In the genomic region with DNA sequence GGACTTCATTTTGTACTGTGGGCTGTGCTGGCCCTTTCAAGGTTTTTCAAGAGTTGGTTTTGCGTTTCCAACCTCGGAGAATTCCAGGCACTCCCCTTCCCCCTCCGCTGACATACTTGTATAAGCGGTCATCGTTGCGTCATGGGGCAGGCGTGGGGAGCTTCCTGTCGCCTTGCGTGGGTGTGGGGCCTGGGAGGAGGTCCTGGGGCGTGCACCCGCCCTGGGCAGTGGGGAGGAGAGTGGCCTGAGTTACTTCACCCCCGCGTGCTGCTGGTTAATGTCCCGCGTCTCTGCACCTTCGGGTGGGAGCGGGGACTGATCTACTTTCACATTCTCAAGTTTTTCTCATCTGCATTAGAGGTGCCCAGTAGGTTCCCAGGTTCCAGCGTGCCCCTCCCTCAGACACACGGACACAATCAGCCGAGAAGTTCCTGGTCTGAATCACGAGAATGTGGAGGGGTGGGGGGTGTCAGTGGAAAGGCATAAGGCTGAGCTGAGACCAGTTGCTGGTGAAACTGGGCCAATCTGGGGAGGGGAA, we compare ENCODE assay signal across 1 cellular context.
A peak's percentile ranks its signal among the peaks of the same experiment; 100 is the strongest.
TF ChIP-seq lines count a peak whose summit lies in the region.

No MANE protein-coding gene starts in this region.

TF ChIP-seq in H1, 55 proteins besides CTCF, POLR2A, EP300 and RAD21:
- TF ChIP-seq, protein P1, sequence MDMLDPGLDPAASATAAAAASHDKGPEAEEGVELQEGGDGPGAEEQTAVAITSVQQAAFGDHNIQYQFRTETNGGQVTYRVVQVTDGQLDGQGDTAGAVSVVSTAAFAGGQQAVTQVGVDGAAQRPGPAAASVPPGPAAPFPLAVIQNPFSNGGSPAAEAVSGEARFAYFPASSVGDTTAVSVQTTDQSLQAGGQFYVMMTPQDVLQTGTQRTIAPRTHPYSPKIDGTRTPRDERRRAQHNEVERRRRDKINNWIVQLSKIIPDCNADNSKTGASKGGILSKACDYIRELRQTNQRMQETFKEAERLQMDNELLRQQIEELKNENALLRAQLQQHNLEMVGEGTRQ (IDR thresholded peaks at IDR 0.05; ENCODE audit: low read length) = no peak
- peak; percentile 56 for TF ChIP-seq SAP30 (IDR thresholded peaks at IDR 0.05; ENCODE audit: insufficient read depth, insufficient replicate concordance, low read length)
- TF ChIP-seq RNF2 (IDR thresholded peaks at IDR 0.05; ENCODE audit: borderline replicate concordance, low read depth, low read length, missing control alignments, poor library complexity, severe bottlenecking) = no peak
- TF ChIP-seq HDAC2 (IDR thresholded peaks at IDR 0.05; ENCODE audit: borderline replicate concordance in 1 of 2, low read depth in 2 of 2, low read length in 2 of 2) = no peak
- no peak for TF ChIP-seq KDM4A (IDR thresholded peaks at IDR 0.05; ENCODE audit: low read depth, low read length, severe bottlenecking)
- no peak for TF ChIP-seq CHD2 (IDR thresholded peaks at IDR 0.05; ENCODE audit: low read length)
- TF ChIP-seq CREB1 (IDR thresholded peaks at IDR 0.05) = peak; percentile 41; the same call in 1 of the 2 replicates
- no peak for TF ChIP-seq RBBP5 (IDR thresholded peaks at IDR 0.05; ENCODE audit: borderline replicate concordance, low read depth, low read length)
- TF ChIP-seq RXRA (IDR thresholded peaks at IDR 0.05; ENCODE audit: insufficient read depth, low read depth, low read length) = no peak
- TF ChIP-seq TAF1 (IDR thresholded peaks at IDR 0.05; ENCODE audit: low read depth, low read length) = no peak; the same call in 1 of the 2 replicates
- TF ChIP-seq, protein P2, sequence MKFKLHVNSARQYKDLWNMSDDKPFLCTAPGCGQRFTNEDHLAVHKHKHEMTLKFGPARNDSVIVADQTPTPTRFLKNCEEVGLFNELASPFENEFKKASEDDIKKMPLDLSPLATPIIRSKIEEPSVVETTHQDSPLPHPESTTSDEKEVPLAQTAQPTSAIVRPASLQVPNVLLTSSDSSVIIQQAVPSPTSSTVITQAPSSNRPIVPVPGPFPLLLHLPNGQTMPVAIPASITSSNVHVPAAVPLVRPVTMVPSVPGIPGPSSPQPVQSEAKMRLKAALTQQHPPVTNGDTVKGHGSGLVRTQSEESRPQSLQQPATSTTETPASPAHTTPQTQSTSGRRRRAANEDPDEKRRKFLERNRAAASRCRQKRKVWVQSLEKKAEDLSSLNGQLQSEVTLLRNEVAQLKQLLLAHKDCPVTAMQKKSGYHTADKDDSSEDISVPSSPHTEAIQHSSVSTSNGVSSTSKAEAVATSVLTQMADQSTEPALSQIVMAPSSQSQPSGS (IDR thresholded peaks at IDR 0.05; ENCODE audit: low read length) = peak; percentile 68
- TF ChIP-seq GTF2F1 (IDR thresholded peaks at IDR 0.05; ENCODE audit: borderline replicate concordance, low read depth, low read length) = no peak
- TF ChIP-seq SRF (IDR thresholded peaks at IDR 0.05; ENCODE audit: low read depth, low read length) = no peak
- no peak for TF ChIP-seq CHD1 (IDR thresholded peaks at IDR 0.05; ENCODE audit: low read depth, low read length)
- TF ChIP-seq, protein P3, sequence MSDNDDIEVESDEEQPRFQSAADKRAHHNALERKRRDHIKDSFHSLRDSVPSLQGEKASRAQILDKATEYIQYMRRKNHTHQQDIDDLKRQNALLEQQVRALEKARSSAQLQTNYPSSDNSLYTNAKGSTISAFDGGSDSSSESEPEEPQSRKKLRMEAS (IDR thresholded peaks at IDR 0.05) = no peak
- TF ChIP-seq, protein P4, sequence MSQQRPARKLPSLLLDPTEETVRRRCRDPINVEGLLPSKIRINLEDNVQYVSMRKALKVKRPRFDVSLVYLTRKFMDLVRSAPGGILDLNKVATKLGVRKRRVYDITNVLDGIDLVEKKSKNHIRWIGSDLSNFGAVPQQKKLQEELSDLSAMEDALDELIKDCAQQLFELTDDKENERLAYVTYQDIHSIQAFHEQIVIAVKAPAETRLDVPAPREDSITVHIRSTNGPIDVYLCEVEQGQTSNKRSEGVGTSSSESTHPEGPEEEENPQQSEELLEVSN (IDR thresholded peaks at IDR 0.05) = no peak
- TF ChIP-seq NANOG (IDR thresholded peaks at IDR 0.05; ENCODE audit: insufficient read depth, low read depth, low read length, poor library complexity, severe bottlenecking) = no peak
- TF ChIP-seq KDM5A (IDR thresholded peaks at IDR 0.05; ENCODE audit: low read length) = no peak
- TF ChIP-seq NRF1 (IDR thresholded peaks at IDR 0.05; ENCODE audit: low read depth, low read length) = no peak
- peak; percentile 70 for TF ChIP-seq POLR2AphosphoS5 (IDR thresholded peaks at IDR 0.05; ENCODE audit: low read depth, low read length)
- no peak for TF ChIP-seq POU5F1 (IDR thresholded peaks at IDR 0.05; ENCODE audit: low read depth, low read length)
- no peak for TF ChIP-seq SP1 (IDR thresholded peaks at IDR 0.05; ENCODE audit: low read depth, low read length)
- no peak for TF ChIP-seq TCF12 (IDR thresholded peaks at IDR 0.05; ENCODE audit: low read depth, low read length)
- TF ChIP-seq EZH2 (IDR thresholded peaks at IDR 0.05; ENCODE audit: low read depth, low read length, severe bottlenecking) = no peak
- no peak for TF ChIP-seq HDAC6 (IDR thresholded peaks at IDR 0.05; ENCODE audit: low read depth, low read length)
- no peak for TF ChIP-seq GABPA (IDR thresholded peaks at IDR 0.05; ENCODE audit: borderline replicate concordance, insufficient read depth, low read length)
- no peak for TF ChIP-seq RFX5 (IDR thresholded peaks at IDR 0.05; ENCODE audit: borderline replicate concordance, low read depth, low read length)
- TF ChIP-seq ASH2L (IDR thresholded peaks at IDR 0.05; ENCODE audit: low read length) = no peak
- TF ChIP-seq MAFK (IDR thresholded peaks at IDR 0.05; ENCODE audit: low read depth, low read length) = no peak
- TF ChIP-seq SIRT6 (IDR thresholded peaks at IDR 0.05; ENCODE audit: low read length) = no peak
- no peak for TF ChIP-seq TBP (IDR thresholded peaks at IDR 0.05; ENCODE audit: low read depth, low read length)
- peak; percentile 15 to 53; a peak in 3 of 4 replicates for TF ChIP-seq SIN3A (conservative IDR thresholded peaks at IDR 0.05 in 1 of 2, IDR thresholded peaks at IDR 0.05 in 1 of 2; ENCODE audit: low read depth in 1 of 2, low read length in 2 of 2)
- peak; percentile 29; the same call in 1 of the 2 replicates for TF ChIP-seq CEBPB (IDR thresholded peaks at IDR 0.05; ENCODE audit: low read depth, low read length)
- no peak for TF ChIP-seq YY1 (IDR thresholded peaks at IDR 0.05; ENCODE audit: low read depth, low read length)
- TF ChIP-seq KDM1A (IDR thresholded peaks at IDR 0.05; ENCODE audit: borderline replicate concordance, low read length) = no peak
- TF ChIP-seq FOSL1 (IDR thresholded peaks at IDR 0.05; ENCODE audit: insufficient read depth, low read depth, low read length) = no peak
- TF ChIP-seq ZNF274 (IDR thresholded peaks at IDR 0.05; ENCODE audit: borderline replicate concordance, extremely low read depth, low read length) = no peak
- peak; percentile 60 for TF ChIP-seq TAF7 (optimal IDR thresholded peaks at IDR 0.05; ENCODE audit: borderline replicate concordance, low read depth, low read length)
- TF ChIP-seq CBX8 (IDR thresholded peaks at IDR 0.05; ENCODE audit: borderline replicate concordance, low read depth, low read length) = no peak
- TF ChIP-seq, protein P5, sequence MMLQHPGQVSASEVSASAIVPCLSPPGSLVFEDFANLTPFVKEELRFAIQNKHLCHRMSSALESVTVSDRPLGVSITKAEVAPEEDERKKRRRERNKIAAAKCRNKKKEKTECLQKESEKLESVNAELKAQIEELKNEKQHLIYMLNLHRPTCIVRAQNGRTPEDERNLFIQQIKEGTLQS (IDR thresholded peaks at IDR 0.05; ENCODE audit: insufficient read depth, low read depth, low read length) = no peak
- TF ChIP-seq CTBP2 (IDR thresholded peaks at IDR 0.05; ENCODE audit: borderline replicate concordance, insufficient read depth, insufficient read length, low read length) = peak; percentile 14
- no peak for TF ChIP-seq CBX5 (IDR thresholded peaks at IDR 0.05; ENCODE audit: low read depth, low read length)
- TF ChIP-seq, protein P6, sequence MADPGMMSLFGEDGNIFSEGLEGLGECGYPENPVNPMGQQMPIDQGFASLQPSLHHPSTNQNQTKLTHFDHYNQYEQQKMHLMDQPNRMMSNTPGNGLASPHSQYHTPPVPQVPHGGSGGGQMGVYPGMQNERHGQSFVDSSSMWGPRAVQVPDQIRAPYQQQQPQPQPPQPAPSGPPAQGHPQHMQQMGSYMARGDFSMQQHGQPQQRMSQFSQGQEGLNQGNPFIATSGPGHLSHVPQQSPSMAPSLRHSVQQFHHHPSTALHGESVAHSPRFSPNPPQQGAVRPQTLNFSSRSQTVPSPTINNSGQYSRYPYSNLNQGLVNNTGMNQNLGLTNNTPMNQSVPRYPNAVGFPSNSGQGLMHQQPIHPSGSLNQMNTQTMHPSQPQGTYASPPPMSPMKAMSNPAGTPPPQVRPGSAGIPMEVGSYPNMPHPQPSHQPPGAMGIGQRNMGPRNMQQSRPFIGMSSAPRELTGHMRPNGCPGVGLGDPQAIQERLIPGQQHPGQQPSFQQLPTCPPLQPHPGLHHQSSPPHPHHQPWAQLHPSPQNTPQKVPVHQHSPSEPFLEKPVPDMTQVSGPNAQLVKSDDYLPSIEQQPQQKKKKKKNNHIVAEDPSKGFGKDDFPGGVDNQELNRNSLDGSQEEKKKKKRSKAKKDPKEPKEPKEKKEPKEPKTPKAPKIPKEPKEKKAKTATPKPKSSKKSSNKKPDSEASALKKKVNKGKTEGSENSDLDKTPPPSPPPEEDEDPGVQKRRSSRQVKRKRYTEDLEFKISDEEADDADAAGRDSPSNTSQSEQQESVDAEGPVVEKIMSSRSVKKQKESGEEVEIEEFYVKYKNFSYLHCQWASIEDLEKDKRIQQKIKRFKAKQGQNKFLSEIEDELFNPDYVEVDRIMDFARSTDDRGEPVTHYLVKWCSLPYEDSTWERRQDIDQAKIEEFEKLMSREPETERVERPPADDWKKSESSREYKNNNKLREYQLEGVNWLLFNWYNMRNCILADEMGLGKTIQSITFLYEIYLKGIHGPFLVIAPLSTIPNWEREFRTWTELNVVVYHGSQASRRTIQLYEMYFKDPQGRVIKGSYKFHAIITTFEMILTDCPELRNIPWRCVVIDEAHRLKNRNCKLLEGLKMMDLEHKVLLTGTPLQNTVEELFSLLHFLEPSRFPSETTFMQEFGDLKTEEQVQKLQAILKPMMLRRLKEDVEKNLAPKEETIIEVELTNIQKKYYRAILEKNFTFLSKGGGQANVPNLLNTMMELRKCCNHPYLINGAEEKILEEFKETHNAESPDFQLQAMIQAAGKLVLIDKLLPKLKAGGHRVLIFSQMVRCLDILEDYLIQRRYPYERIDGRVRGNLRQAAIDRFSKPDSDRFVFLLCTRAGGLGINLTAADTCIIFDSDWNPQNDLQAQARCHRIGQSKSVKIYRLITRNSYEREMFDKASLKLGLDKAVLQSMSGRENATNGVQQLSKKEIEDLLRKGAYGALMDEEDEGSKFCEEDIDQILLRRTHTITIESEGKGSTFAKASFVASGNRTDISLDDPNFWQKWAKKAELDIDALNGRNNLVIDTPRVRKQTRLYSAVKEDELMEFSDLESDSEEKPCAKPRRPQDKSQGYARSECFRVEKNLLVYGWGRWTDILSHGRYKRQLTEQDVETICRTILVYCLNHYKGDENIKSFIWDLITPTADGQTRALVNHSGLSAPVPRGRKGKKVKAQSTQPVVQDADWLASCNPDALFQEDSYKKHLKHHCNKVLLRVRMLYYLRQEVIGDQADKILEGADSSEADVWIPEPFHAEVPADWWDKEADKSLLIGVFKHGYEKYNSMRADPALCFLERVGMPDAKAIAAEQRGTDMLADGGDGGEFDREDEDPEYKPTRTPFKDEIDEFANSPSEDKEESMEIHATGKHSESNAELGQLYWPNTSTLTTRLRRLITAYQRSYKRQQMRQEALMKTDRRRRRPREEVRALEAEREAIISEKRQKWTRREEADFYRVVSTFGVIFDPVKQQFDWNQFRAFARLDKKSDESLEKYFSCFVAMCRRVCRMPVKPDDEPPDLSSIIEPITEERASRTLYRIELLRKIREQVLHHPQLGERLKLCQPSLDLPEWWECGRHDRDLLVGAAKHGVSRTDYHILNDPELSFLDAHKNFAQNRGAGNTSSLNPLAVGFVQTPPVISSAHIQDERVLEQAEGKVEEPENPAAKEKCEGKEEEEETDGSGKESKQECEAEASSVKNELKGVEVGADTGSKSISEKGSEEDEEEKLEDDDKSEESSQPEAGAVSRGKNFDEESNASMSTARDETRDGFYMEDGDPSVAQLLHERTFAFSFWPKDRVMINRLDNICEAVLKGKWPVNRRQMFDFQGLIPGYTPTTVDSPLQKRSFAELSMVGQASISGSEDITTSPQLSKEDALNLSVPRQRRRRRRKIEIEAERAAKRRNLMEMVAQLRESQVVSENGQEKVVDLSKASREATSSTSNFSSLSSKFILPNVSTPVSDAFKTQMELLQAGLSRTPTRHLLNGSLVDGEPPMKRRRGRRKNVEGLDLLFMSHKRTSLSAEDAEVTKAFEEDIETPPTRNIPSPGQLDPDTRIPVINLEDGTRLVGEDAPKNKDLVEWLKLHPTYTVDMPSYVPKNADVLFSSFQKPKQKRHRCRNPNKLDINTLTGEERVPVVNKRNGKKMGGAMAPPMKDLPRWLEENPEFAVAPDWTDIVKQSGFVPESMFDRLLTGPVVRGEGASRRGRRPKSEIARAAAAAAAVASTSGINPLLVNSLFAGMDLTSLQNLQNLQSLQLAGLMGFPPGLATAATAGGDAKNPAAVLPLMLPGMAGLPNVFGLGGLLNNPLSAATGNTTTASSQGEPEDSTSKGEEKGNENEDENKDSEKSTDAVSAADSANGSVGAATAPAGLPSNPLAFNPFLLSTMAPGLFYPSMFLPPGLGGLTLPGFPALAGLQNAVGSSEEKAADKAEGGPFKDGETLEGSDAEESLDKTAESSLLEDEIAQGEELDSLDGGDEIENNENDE (IDR thresholded peaks at IDR 0.05; ENCODE audit: insufficient replicate concordance, low read length) = no peak
- no peak for TF ChIP-seq BCL11A (IDR thresholded peaks at IDR 0.05; ENCODE audit: low read depth in 2 of 2, low read length in 2 of 2)
- TF ChIP-seq BACH1 (IDR thresholded peaks at IDR 0.05; ENCODE audit: low read length) = no peak
